In genomic region chr10:52268790-52269189, GRCh38 we compare ENCODE assay signal across 19 cellular contexts. TPM values are rescaled to one million over a fixed set of nuclear protein-coding genes. Genes with fewer than 3 reads are reported as not detected.
DNase-seq lines count a peak whose midpoint lies in the region; ATAC-seq, FAIRE-seq and TF ChIP-seq lines count a peak whose summit lies in the region.
"Had no signal": no experiment of that assay in that cellular context is flagged by ENCODE, and none has a peak within 500 bp of the region (broad histone marks: within the 10 kb centered on the region; RNA-seq: fewer than 3 reads in every experiment).

No MANE protein-coding gene starts in this region.

- H3K27ac ChIP-seq in mammary epithelial cell (ENCODE audit: insufficient read depth, low read depth, low read length) (no peak overlapping the region), keratinocyte (ENCODE audit: control insufficient read depth, insufficient read depth, low read length) (no peak overlapping the region)
- H3K27ac ChIP-seq: A549 had no signal

- H3K36me3 Mint-ChIP-seq in MCF 10A (ENCODE audit: insufficient read depth, unreplicated experiment) (no peaks in the 10 kb centered on the region), CD14-positive monocyte (no peaks in the 10 kb centered on the region)
- H3K36me3 Mint-ChIP-seq: CD4-positive, CD25-positive, alpha-beta regulatory T cell; CD8-positive, alpha-beta T cell had no signal

- POLR2A ChIA-PET in MCF 10A (lab: Yijun Ruan, JAX): interaction anchor here (1.1 to 1.7 kb wide), 2 partner anchors 12 to 183 kb away, joined by 5 to 6 read pairs; no protein-coding TSS in a partner anchor

- H3K27me3 ChIP-seq in mammary epithelial cell (ENCODE audit: insufficient read depth, low read length) (no peaks in the 10 kb centered on the region), keratinocyte (ENCODE audit: control insufficient read depth, extremely low read depth, insufficient read depth, low read length) (no peaks in the 10 kb centered on the region)

- H3K9me3 Mint-ChIP-seq in MCF 10A (ENCODE audit: unreplicated experiment) (no peaks in the 10 kb centered on the region), CD14-positive monocyte (peaks cover 0 to 4% (median 0%) of the 10 kb centered on the region in 7 donors)
- H3K9me3 Mint-ChIP-seq: CD8-positive, alpha-beta T cell had no signal

- H3K4me3 Mint-ChIP-seq in MCF 10A (ENCODE audit: unreplicated experiment) (no peak overlapping the region), CD14-positive monocyte (no peak overlapping the region)
- H3K4me3 Mint-ChIP-seq: CD8-positive, alpha-beta T cell had no signal

- H3K36me3 ChIP-seq in mammary epithelial cell (ENCODE audit: insufficient read depth, low read length) (no peaks in the 10 kb centered on the region), keratinocyte (ENCODE audit: control insufficient read depth in 2 of 2, extremely low read depth in 1 of 2, insufficient read depth in 2 of 2, low read length in 2 of 2) (no peaks in the 10 kb centered on the region)
- H3K36me3 ChIP-seq: HAP-1 had no signal

- peak; percentile 59 for DNase-seq in mammary epithelial cell
- DNase-seq in MCF 10A (ENCODE audit: unreplicated experiment): no peak
- peak; percentile 70 for DNase-seq in epithelial cell of esophagus (ENCODE audit: low read depth)
- DNase-seq in keratinocyte (ENCODE audit: low read depth, low spot score): no peak
- no peak for DNase-seq in CD14-positive monocyte (ENCODE audit: low spot score)
- DNase-seq: 8988T; C1 segment of cervical spinal cord; Caco-2; CD4-positive, CD25-positive, alpha-beta regulatory T cell; CD8-positive, alpha-beta T cell; DMS153; DND-41; GOT3 had no signal

- H4K20me1 ChIP-seq in mammary epithelial cell (ENCODE audit: insufficient read depth, low read length): no peaks in the 10 kb centered on the region
- no peaks in the 10 kb centered on the region for H4K20me1 ChIP-seq in keratinocyte (ENCODE audit: control insufficient read depth, extremely low read depth, insufficient read depth, low read length)

- H3K79me2 ChIP-seq in mammary epithelial cell (ENCODE audit: insufficient read depth, low read length) (no peaks in the 10 kb centered on the region), keratinocyte (ENCODE audit: control insufficient read depth, insufficient read depth, low read length) (no peaks in the 10 kb centered on the region)

- no peak overlapping the region for H3K4me2 ChIP-seq in mammary epithelial cell (ENCODE audit: insufficient read depth, low read depth, low read length)
- peak overlapping the region; percentile 29 for H3K4me2 ChIP-seq in keratinocyte (ENCODE audit: control insufficient read depth, extremely low read depth, insufficient read depth, low read depth, low read length)
- H3K4me2 ChIP-seq: A549 had no signal

- H3K27ac Mint-ChIP-seq in MCF 10A (ENCODE audit: low read depth, unreplicated experiment) (no peak overlapping the region), CD14-positive monocyte (no peak overlapping the region)
- H3K27ac Mint-ChIP-seq: CD4-positive, CD25-positive, alpha-beta regulatory T cell; CD8-positive, alpha-beta T cell had no signal

- H3K9ac ChIP-seq in mammary epithelial cell (ENCODE audit: insufficient read depth, low read length) (no peak overlapping the region), keratinocyte (ENCODE audit: control insufficient read depth, extremely low read depth, insufficient read depth, low read length) (no peak overlapping the region)

- no peaks in the 10 kb centered on the region for H3K9me3 ChIP-seq in mammary epithelial cell (replicated peaks; ENCODE audit: insufficient read depth, low read length)
- H3K9me3 ChIP-seq in keratinocyte (ENCODE audit: control insufficient read depth, low read depth, low read length): no peaks in the 10 kb centered on the region
- H3K9me3 ChIP-seq: A549, HAP-1 had no signal

- H2AFZ ChIP-seq in mammary epithelial cell (ENCODE audit: low read depth, low read length): no peak overlapping the region
- no peak overlapping the region for H2AFZ ChIP-seq in keratinocyte (ENCODE audit: control insufficient read depth, low read length)

- in situ Hi-C loops in mammary epithelial cell (cut with MboI; ENCODE audit: low sequenced_read_pairs in 2 of 2): no loop called here

- FAIRE-seq in keratinocyte (lab: Jason Lieb, UNC): peak; percentile 86
- FAIRE-seq: A549, G401.6, GM12892, H54 had no signal

- dilution Hi-C loops in mammary epithelial cell (cut with HindIII; ENCODE audit: low sequenced_read_pairs) (no loop called here), keratinocyte (cut with MboI; ENCODE audit: extremely low pct_ligation_motif_present, low sequenced_read_pairs) (no loop called here)

- H3K9me1 ChIP-seq in keratinocyte (ENCODE audit: control insufficient read depth, extremely low read depth, insufficient read depth, low read length): no peaks in the 10 kb centered on the region

- CTCF ChIA-PET in mammary epithelial cell (lab: Charles Lee; ENCODE audit: low non-redundant PET): no interaction called here
- CTCF ChIA-PET in MCF 10A (lab: Yijun Ruan, JAX): interaction anchor here (0.7 to 1.7 kb wide), 5 partner anchors 12 to 65 kb away, joined by 3 to 6 read pairs (median 4); no protein-coding TSS in a partner anchor

- WGBS in mammary epithelial cell (ENCODE audit: low coverage, missing lambda C conversion rate): 34% methylated on average over 2 of the region's 2 CpGs

- no peak for TF ChIP-seq CTCF in mammary epithelial cell (conservative IDR thresholded peaks at IDR 0.05 in 1 of 2, IDR thresholded peaks at IDR 0.05 in 1 of 2; ENCODE audit: extremely low read depth in 1 of 2, insufficient read depth in 1 of 2, low read depth in 1 of 2, low read length in 2 of 2)
- TF ChIP-seq CTCF in MCF 10A (IDR thresholded peaks at IDR 0.05; ENCODE audit: unreplicated experiment): no peak
- no peak for TF ChIP-seq CTCF in epithelial cell of esophagus (IDR thresholded peaks at IDR 0.05; ENCODE audit: insufficient read depth, low read depth, low read length, missing control alignments)
- TF ChIP-seq CTCF in keratinocyte (optimal IDR thresholded peaks at IDR 0.05 in 1 of 3, IDR thresholded peaks at IDR 0.05 in 1 of 3, conservative IDR thresholded peaks at IDR 0.05 in 1 of 3; ENCODE audit: extremely low read depth in 1 of 3, insufficient read depth in 2 of 3, low read length in 3 of 3): no peak
- TF ChIP-seq CTCF in CD14-positive monocyte (IDR thresholded peaks at IDR 0.05): no peak

- peaks cover 11% of the 10 kb centered on the region for H3K4me1 ChIP-seq in mammary epithelial cell (ENCODE audit: insufficient read depth, low read length)
- peaks cover 6% of the 10 kb centered on the region for H3K4me1 ChIP-seq in keratinocyte (ENCODE audit: control insufficient read depth, extremely low read depth, insufficient read depth, low read length)
- H3K4me1 ChIP-seq: A549, Caco-2, HAP-1 had no signal

- H3K4me1 Mint-ChIP-seq in MCF 10A (ENCODE audit: insufficient read depth, unreplicated experiment) (peaks cover 7% of the 10 kb centered on the region), CD14-positive monocyte (no peaks in the 10 kb centered on the region)
- H3K4me1 Mint-ChIP-seq: CD4-positive, CD25-positive, alpha-beta regulatory T cell had no signal

- H3K4me3 ChIP-seq in mammary epithelial cell (replicated peaks in 1 of 3; ENCODE audit: insufficient read depth in 1 of 3, low read depth in 2 of 3, low read length in 3 of 3) (no peak overlapping the region), epithelial cell of esophagus (ENCODE audit: low read length) (no peak overlapping the region), keratinocyte (ENCODE audit: control insufficient read depth in 2 of 3, extremely low read depth in 1 of 3, insufficient read depth in 2 of 3, low read depth in 1 of 3, low read length in 3 of 3) (no peak overlapping the region)
- H3K4me3 ChIP-seq: A549, HAP-1 had no signal

- intact Hi-C loops in mammary epithelial cell (cut with micrococcal nuclease) (no loop called here), MCF 10A (cut with micrococcal nuclease) (no loop called here), CD14-positive monocyte (cut with micrococcal nuclease) (no loop called here)

- ATAC-seq in HG03108 (IDR thresholded peaks at IDR 0.05; ENCODE audit: unreplicated experiment): no peak
- ATAC-seq: A549; CD8-positive, alpha-beta T cell had no signal

- no TSS peak for BruUV-seq in mammary epithelial cell (replicated peaks; lab: Mats Ljungman, UMichigan)
- no TSS peak for BruUV-seq in MCF 10A (replicated peaks; lab: Mats Ljungman, UMichigan)

- H3K27me3 Mint-ChIP-seq in MCF 10A (ENCODE audit: insufficient read depth, unreplicated experiment): no peaks in the 10 kb centered on the region
- no peaks in the 10 kb centered on the region for H3K27me3 Mint-ChIP-seq in CD14-positive monocyte (ENCODE audit: low read depth in 3 of 3)
- H3K27me3 Mint-ChIP-seq: CD4-positive, CD25-positive, alpha-beta regulatory T cell had no signal

RNA-seq across cellular contexts. Expression of gene DKK1, which starts 45.3 kb away (rescaled TPM):
- 100 to 1,000 TPM; 157 to 161 TPM for total RNA-seq in mammary epithelial cell
- polyA plus RNA-seq in mammary epithelial cell: 325 TPM
- 217 TPM for polyA minus RNA-seq in mammary epithelial cell
- total RNA-seq in MCF 10A (2022): 31.8 and 37.4 TPM in 2 replicates
- 78.4 to 320 TPM (median 223 TPM) in 3 replicates for polyA plus RNA-seq in keratinocyte
- 43.2 TPM for polyA plus RNA-seq in keratinocyte (2011; ENCODE audit: low read depth)
- 68.2 and 168 TPM in 2 replicates for polyA plus RNA-seq in keratinocyte (2011; cell fraction: cytosol; rRNA removed)
- 195 and 207 TPM in 2 replicates for polyA plus RNA-seq in keratinocyte (2011; cell fraction: nucleus; rRNA removed)
- polyA plus RNA-seq in keratinocyte (2012; ENCODE audit: low replicate concordance): 53.9 and 191 TPM in 2 replicates
- polyA minus RNA-seq in keratinocyte: 40.7 to 108 TPM (median 51.2 TPM) in 3 replicates
- 98.8 TPM for polyA minus RNA-seq in keratinocyte (2011; cell fraction: cytosol; rRNA and poly(A)+ RNA removed)
- 54.3 and 92.1 TPM in 2 replicates for polyA minus RNA-seq in keratinocyte (2011; cell fraction: nucleus; rRNA and poly(A)+ RNA removed)
- polyA plus RNA-seq in CD14-positive monocyte: not detected
- total RNA-seq: CD4-positive, CD25-positive, alpha-beta regulatory T cell; CD8-positive, alpha-beta T cell had no signal
- polyA plus RNA-seq: CD4-positive, CD25-positive, alpha-beta regulatory T cell had no signal

Comparison
In these comparisons a context has a peak if more than half of its experiments do, and no peak if none do; other contexts are left out.
1. DNase-seq: peak in mammary epithelial cell (single experiment) and epithelial cell of esophagus (single experiment); none in MCF 10A (single experiment), keratinocyte (single experiment) and CD14-positive monocyte (single experiment).
2. RNA of gene DKK1, which starts 45.3 kb away (polyA plus RNA-seq): 325 TPM in mammary epithelial cell (single experiment) and 43.2 to 320 TPM in keratinocyte; not detected in CD14-positive monocyte; every median in the first group is over 10 times any median in the second.